In the genomic region with DNA sequence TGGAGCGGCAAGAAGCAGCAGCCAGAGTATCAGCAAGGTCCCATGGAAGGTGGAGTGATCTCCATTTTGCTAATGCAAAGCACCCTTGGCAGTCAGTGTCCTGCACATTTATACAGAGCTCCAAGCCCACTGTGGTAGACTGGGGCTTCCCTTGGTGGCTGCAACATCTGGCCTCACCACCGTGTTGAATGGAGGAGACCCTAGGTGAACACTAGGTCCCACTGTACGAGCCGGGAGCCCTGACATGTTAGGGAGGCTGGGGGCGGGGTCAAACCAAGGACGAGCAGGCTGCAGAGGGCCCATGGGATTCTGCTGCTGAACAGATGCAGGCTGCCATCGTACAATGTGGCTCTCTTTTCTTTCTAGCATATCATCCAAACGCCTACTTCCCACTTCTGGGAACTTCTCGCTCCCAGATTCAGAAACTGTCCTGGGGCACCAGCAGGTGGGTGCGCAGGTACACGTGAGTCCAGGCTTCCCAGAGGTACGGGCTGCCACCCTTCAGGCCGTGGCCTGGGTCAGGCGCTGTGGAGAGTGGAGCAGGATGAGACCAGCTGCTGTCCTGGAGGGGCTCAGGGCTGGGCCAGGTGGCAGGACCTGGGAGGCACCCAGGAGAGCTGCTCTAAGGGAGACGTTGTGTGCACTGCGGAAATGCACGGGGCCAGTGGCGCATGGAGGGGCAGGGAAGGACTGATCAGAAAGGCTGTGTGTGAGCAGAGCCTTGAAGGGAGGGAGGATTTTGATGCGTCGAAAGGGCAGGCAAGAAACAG, we compare ENCODE assay signal across 20 cellular contexts.
"Had no signal": no experiment of that assay in that cellular context is flagged by ENCODE, and none has a peak within 500 bp of the region (broad histone marks: within the 10 kb centered on the region; RNA-seq: fewer than 3 reads in every experiment).

No MANE protein-coding gene starts in this region.

- H3K27me3 ChIP-seq: cardiac muscle cell, foreskin keratinocyte, right atrium auricular region had no signal

- DNase-seq: activated B cell treated with CpG ODN at 0.5 μM for 24 hours; activated CD4-positive, alpha-beta T cell treated with anti-CD3 and anti-CD28 coated beads for 36 hours; activated CD4-positive, alpha-beta T cell treated with anti-CD3 and anti-CD28 coated beads, Interleukin-2, amount 50 U/mL, for 48 hours; activated effector memory CD4-positive, alpha-beta T cell treated with Interleukin-2 at 50 U/mL for 16 hours; activated naive CD4-positive, alpha-beta T cell treated with anti-CD3 and anti-CD28 coated beads for 36 hours; activated naive CD8-positive, alpha-beta T cell treated with anti-CD3 and anti-CD28 coated beads, Interleukin-2, amount 10 ng/mL, durations not matched to agents 7 days and 5 days; activated T-cell treated with anti-CD3 and anti-CD28 coated beads, Interleukin-2, amount 50 U/mL, for 48 hours; amniotic stem cell; effector CD4-positive, alpha-beta T cell; foreskin keratinocyte; hypothalamus; left cardiac atrium; stimulated activated CD4-positive, alpha-beta T cell treated with anti-CD3 and anti-CD28 coated beads, Interleukin-4, amount 100 ng/mL, for 24 hours; stimulated activated naive CD4-positive, alpha-beta T cell treated with Interleukin-2 at 50 U/mL for 16 hours; T-helper 1 cell had no signal

- H3K27me3 Mint-ChIP-seq: activated CD4-positive, alpha-beta T cell treated with anti-CD3 and anti-CD28 coated beads for 36 hours; activated naive CD8-positive, alpha-beta T cell treated with anti-CD3 and anti-CD28 coated beads, Interleukin-2, amount 10 ng/mL, durations not matched to agents 7 days and 5 days had no signal

- H3K27ac ChIP-seq: cardiac muscle cell, foreskin keratinocyte, prostate gland, right atrium auricular region had no signal

- H3K36me3 Mint-ChIP-seq: activated naive CD8-positive, alpha-beta T cell treated with anti-CD3 and anti-CD28 coated beads, Interleukin-2, amount 10 ng/mL, durations not matched to agents 7 days and 5 days; memory B cell had no signal

- H3K36me3 ChIP-seq: cardiac muscle cell, prostate gland, right atrium auricular region had no signal

- H3K4me1 ChIP-seq: foreskin keratinocyte, prostate gland had no signal

- H3K27ac Mint-ChIP-seq: activated B cell treated with CpG ODN at 0.5 μM for 24 hours; activated CD4-positive, alpha-beta T cell treated with anti-CD3 and anti-CD28 coated beads for 36 hours; activated naive CD4-positive, alpha-beta T cell treated with anti-CD3 and anti-CD28 coated beads for 36 hours; activated naive CD8-positive, alpha-beta T cell treated with anti-CD3 and anti-CD28 coated beads, Interleukin-2, amount 10 ng/mL, durations not matched to agents 7 days and 5 days; dendritic cell treated with granulocyte-macrophage colony-stimulating factor and Interleukin-4, amounts not matched to agents 40 ng/mL and 50 ng/mL, for 4 days; memory B cell had no signal

- H3K4me3 Mint-ChIP-seq: activated B cell treated with CpG ODN at 0.5 μM for 24 hours; activated CD4-positive, alpha-beta T cell treated with anti-CD3 and anti-CD28 coated beads for 36 hours; activated naive CD4-positive, alpha-beta T cell treated with anti-CD3 and anti-CD28 coated beads for 36 hours; activated naive CD8-positive, alpha-beta T cell treated with anti-CD3 and anti-CD28 coated beads, Interleukin-2, amount 10 ng/mL, durations not matched to agents 7 days and 5 days; dendritic cell treated with granulocyte-macrophage colony-stimulating factor and Interleukin-4, amounts not matched to agents 40 ng/mL and 50 ng/mL, for 4 days; memory B cell had no signal

- ATAC-seq: activated CD4-positive, alpha-beta T cell treated with anti-CD3 and anti-CD28 coated beads for 36 hours; foreskin keratinocyte; left cardiac atrium had no signal

- H3K4me3 ChIP-seq: cardiac muscle cell, prostate gland, right atrium auricular region had no signal

- H3K9me3 Mint-ChIP-seq: activated naive CD8-positive, alpha-beta T cell treated with anti-CD3 and anti-CD28 coated beads, Interleukin-2, amount 10 ng/mL, durations not matched to agents 7 days and 5 days had no signal

- H3K9me3 ChIP-seq: prostate gland, right atrium auricular region had no signal

- H3K4me1 Mint-ChIP-seq: activated B cell treated with CpG ODN at 0.5 μM for 24 hours; activated CD4-positive, alpha-beta T cell treated with anti-CD3 and anti-CD28 coated beads for 36 hours; memory B cell had no signal
